In genomic region chr10:101816913-101817541, GRCh38 we compare ENCODE assay signal across 1 cellular context.
TF ChIP-seq lines count a peak whose summit lies in the region.

No MANE protein-coding gene starts in this region.

TF ChIP-seq in H1, 55 proteins besides CTCF, POLR2A, EP300 and RAD21:
- no peak for TF ChIP-seq MAX (IDR thresholded peaks at IDR 0.05)
- TF ChIP-seq TAF1 (IDR thresholded peaks at IDR 0.05; ENCODE audit: low read depth, low read length): no peak
- no peak for TF ChIP-seq SIX5 (IDR thresholded peaks at IDR 0.05; ENCODE audit: low read depth, low read length)
- no peak for TF ChIP-seq JUND (IDR thresholded peaks at IDR 0.05; ENCODE audit: low read length)
- no peak for TF ChIP-seq CHD1 (IDR thresholded peaks at IDR 0.05; ENCODE audit: low read depth, low read length)
- TF ChIP-seq, protein P1, sequence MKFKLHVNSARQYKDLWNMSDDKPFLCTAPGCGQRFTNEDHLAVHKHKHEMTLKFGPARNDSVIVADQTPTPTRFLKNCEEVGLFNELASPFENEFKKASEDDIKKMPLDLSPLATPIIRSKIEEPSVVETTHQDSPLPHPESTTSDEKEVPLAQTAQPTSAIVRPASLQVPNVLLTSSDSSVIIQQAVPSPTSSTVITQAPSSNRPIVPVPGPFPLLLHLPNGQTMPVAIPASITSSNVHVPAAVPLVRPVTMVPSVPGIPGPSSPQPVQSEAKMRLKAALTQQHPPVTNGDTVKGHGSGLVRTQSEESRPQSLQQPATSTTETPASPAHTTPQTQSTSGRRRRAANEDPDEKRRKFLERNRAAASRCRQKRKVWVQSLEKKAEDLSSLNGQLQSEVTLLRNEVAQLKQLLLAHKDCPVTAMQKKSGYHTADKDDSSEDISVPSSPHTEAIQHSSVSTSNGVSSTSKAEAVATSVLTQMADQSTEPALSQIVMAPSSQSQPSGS (IDR thresholded peaks at IDR 0.05; ENCODE audit: low read length): no peak
- TF ChIP-seq HDAC2 (IDR thresholded peaks at IDR 0.05; ENCODE audit: borderline replicate concordance in 1 of 2, low read depth in 2 of 2, low read length in 2 of 2): no peak
- TF ChIP-seq, protein P2, sequence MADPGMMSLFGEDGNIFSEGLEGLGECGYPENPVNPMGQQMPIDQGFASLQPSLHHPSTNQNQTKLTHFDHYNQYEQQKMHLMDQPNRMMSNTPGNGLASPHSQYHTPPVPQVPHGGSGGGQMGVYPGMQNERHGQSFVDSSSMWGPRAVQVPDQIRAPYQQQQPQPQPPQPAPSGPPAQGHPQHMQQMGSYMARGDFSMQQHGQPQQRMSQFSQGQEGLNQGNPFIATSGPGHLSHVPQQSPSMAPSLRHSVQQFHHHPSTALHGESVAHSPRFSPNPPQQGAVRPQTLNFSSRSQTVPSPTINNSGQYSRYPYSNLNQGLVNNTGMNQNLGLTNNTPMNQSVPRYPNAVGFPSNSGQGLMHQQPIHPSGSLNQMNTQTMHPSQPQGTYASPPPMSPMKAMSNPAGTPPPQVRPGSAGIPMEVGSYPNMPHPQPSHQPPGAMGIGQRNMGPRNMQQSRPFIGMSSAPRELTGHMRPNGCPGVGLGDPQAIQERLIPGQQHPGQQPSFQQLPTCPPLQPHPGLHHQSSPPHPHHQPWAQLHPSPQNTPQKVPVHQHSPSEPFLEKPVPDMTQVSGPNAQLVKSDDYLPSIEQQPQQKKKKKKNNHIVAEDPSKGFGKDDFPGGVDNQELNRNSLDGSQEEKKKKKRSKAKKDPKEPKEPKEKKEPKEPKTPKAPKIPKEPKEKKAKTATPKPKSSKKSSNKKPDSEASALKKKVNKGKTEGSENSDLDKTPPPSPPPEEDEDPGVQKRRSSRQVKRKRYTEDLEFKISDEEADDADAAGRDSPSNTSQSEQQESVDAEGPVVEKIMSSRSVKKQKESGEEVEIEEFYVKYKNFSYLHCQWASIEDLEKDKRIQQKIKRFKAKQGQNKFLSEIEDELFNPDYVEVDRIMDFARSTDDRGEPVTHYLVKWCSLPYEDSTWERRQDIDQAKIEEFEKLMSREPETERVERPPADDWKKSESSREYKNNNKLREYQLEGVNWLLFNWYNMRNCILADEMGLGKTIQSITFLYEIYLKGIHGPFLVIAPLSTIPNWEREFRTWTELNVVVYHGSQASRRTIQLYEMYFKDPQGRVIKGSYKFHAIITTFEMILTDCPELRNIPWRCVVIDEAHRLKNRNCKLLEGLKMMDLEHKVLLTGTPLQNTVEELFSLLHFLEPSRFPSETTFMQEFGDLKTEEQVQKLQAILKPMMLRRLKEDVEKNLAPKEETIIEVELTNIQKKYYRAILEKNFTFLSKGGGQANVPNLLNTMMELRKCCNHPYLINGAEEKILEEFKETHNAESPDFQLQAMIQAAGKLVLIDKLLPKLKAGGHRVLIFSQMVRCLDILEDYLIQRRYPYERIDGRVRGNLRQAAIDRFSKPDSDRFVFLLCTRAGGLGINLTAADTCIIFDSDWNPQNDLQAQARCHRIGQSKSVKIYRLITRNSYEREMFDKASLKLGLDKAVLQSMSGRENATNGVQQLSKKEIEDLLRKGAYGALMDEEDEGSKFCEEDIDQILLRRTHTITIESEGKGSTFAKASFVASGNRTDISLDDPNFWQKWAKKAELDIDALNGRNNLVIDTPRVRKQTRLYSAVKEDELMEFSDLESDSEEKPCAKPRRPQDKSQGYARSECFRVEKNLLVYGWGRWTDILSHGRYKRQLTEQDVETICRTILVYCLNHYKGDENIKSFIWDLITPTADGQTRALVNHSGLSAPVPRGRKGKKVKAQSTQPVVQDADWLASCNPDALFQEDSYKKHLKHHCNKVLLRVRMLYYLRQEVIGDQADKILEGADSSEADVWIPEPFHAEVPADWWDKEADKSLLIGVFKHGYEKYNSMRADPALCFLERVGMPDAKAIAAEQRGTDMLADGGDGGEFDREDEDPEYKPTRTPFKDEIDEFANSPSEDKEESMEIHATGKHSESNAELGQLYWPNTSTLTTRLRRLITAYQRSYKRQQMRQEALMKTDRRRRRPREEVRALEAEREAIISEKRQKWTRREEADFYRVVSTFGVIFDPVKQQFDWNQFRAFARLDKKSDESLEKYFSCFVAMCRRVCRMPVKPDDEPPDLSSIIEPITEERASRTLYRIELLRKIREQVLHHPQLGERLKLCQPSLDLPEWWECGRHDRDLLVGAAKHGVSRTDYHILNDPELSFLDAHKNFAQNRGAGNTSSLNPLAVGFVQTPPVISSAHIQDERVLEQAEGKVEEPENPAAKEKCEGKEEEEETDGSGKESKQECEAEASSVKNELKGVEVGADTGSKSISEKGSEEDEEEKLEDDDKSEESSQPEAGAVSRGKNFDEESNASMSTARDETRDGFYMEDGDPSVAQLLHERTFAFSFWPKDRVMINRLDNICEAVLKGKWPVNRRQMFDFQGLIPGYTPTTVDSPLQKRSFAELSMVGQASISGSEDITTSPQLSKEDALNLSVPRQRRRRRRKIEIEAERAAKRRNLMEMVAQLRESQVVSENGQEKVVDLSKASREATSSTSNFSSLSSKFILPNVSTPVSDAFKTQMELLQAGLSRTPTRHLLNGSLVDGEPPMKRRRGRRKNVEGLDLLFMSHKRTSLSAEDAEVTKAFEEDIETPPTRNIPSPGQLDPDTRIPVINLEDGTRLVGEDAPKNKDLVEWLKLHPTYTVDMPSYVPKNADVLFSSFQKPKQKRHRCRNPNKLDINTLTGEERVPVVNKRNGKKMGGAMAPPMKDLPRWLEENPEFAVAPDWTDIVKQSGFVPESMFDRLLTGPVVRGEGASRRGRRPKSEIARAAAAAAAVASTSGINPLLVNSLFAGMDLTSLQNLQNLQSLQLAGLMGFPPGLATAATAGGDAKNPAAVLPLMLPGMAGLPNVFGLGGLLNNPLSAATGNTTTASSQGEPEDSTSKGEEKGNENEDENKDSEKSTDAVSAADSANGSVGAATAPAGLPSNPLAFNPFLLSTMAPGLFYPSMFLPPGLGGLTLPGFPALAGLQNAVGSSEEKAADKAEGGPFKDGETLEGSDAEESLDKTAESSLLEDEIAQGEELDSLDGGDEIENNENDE (IDR thresholded peaks at IDR 0.05; ENCODE audit: insufficient replicate concordance, low read length): no peak
- no peak for TF ChIP-seq SAP30 (IDR thresholded peaks at IDR 0.05; ENCODE audit: insufficient read depth, insufficient replicate concordance, low read length)
